ENCODE assay signal across 15 cellular contexts in genomic region chr16:634051-634670, GRCh38. TPM values are rescaled to one million over a fixed set of nuclear protein-coding genes. Genes with fewer than 3 reads are reported as not detected.
DNase-seq lines count a peak whose midpoint lies in the region; ATAC-seq and TF ChIP-seq lines count a peak whose summit lies in the region.
"Had no signal": no experiment of that assay in that cellular context is flagged by ENCODE, and none has a peak within 500 bp of the region (broad histone marks: within the 10 kb centered on the region; RNA-seq: fewer than 3 reads in every experiment).

No MANE protein-coding gene starts in this region.

- no peaks in the 10 kb centered on the region for H3K36me3 ChIP-seq in PC-9 (ENCODE audit: low read depth)
- H3K36me3 ChIP-seq: thoracic aorta had no signal

- H3K9me3 ChIP-seq in PC-9 (ENCODE audit: insufficient read depth, low read depth) = no peaks in the 10 kb centered on the region
- H3K9me3 ChIP-seq: thoracic aorta had no signal

- peaks cover 6% of the 10 kb centered on the region for H3F3A ChIP-seq in PC-9 (ENCODE audit: insufficient read depth, low read depth)

- BruUV-seq in PC-9 (replicated peaks; lab: Mats Ljungman, UMichigan) = no TSS peak

- CTCF ChIA-PET in PC-9 (lab: Charles Lee) = no interaction called here

- H3K27ac Mint-ChIP-seq in activated T-cell treated with anti-CD3 and anti-CD28 coated beads, Interleukin-2, amount 50 U/mL, for 24 hours = peak overlapping the region; percentile 81
- no peak overlapping the region for H3K27ac Mint-ChIP-seq in central memory CD8-positive, alpha-beta T cell (ENCODE audit: low read depth)
- H3K27ac Mint-ChIP-seq in progenitor cell of endocrine pancreas = no peak overlapping the region

- H3K4me3 Mint-ChIP-seq in activated T-cell treated with anti-CD3 and anti-CD28 coated beads, Interleukin-2, amount 50 U/mL, for 24 hours = peak overlapping the region; percentile 86
- peak overlapping the region; percentile 98 for H3K4me3 Mint-ChIP-seq in central memory CD8-positive, alpha-beta T cell
- H3K4me3 Mint-ChIP-seq in progenitor cell of endocrine pancreas (ENCODE audit: low read depth) = peak overlapping the region; percentile 49

- no peaks in the 10 kb centered on the region for H3K9me2 ChIP-seq in PC-9 (ENCODE audit: insufficient read depth)

- POLR2A ChIA-PET in PC-9 (lab: Charles Lee; ENCODE audit: unreplicated experiment) = interaction anchor here (0.7 kb wide), 1 partner anchor 44 kb away, joined by 3 read pairs; no protein-coding TSS in a partner anchor

- peak overlapping the region; percentile 90; the same call in 1 of the 2 replicates for H3K4me2 ChIP-seq in PC-9

- H3K27me3 Mint-ChIP-seq in activated T-cell treated with anti-CD3 and anti-CD28 coated beads, Interleukin-2, amount 50 U/mL, for 24 hours = no peaks in the 10 kb centered on the region
- no peaks in the 10 kb centered on the region for H3K27me3 Mint-ChIP-seq in central memory CD8-positive, alpha-beta T cell
- no peaks in the 10 kb centered on the region for H3K27me3 Mint-ChIP-seq in progenitor cell of endocrine pancreas

- no peaks in the 10 kb centered on the region for H3K9me3 Mint-ChIP-seq in activated T-cell treated with anti-CD3 and anti-CD28 coated beads, Interleukin-2, amount 50 U/mL, for 24 hours
- H3K9me3 Mint-ChIP-seq in central memory CD8-positive, alpha-beta T cell = no peaks in the 10 kb centered on the region
- no peaks in the 10 kb centered on the region for H3K9me3 Mint-ChIP-seq in progenitor cell of endocrine pancreas (ENCODE audit: low read depth)

- peaks cover 19% of the 10 kb centered on the region for H3K79me2 ChIP-seq in PC-9 (ENCODE audit: low read depth)

- H3K4me1 ChIP-seq in PC-9 (replicated peaks; ENCODE audit: insufficient read depth) = peaks cover 17% of the 10 kb centered on the region; the same call in 1 of the 2 replicates

- DNase-seq in activated T-cell treated with anti-CD3 and anti-CD28 coated beads, Interleukin-2, amount 50 U/mL, for 24 hours = no peak
- no peak for DNase-seq in activated T-cell treated with anti-CD3 and anti-CD28 coated beads, Interleukin-2, amount 50 U/mL, for 48 hours
- DNase-seq in PC-9 = no peak
- DNase-seq in central memory CD8-positive, alpha-beta T cell (ENCODE audit: low spot score in 2 of 2) = no peak
- DNase-seq in progenitor cell of endocrine pancreas (ENCODE audit: low spot score, unreplicated experiment) = no peak
- DNase-seq in SHP77 treated with DMSO at 0.1 percent for 48 hours (lab: John Stamatoyannopoulos, UW) = no peak
- no peak for DNase-seq in NCI-H524 treated with DMSO at 0.1 percent for 48 hours (lab: John Stamatoyannopoulos, UW)
- no peak for DNase-seq in HCEC 1CT
- DNase-seq: ACHN, GDM1, NCI-H1105 treated with DMSO at 0.1 percent for 48 hours, retina had no signal

- H3K27me3 ChIP-seq in PC-9 (ENCODE audit: insufficient read depth, low read depth) = no peaks in the 10 kb centered on the region
- H3K27me3 ChIP-seq: hepatocyte had no signal

- H3K4me1 Mint-ChIP-seq in activated T-cell treated with anti-CD3 and anti-CD28 coated beads, Interleukin-2, amount 50 U/mL, for 24 hours (ENCODE audit: low read depth) = peaks cover 15% of the 10 kb centered on the region
- peaks cover 8% of the 10 kb centered on the region for H3K4me1 Mint-ChIP-seq in central memory CD8-positive, alpha-beta T cell
- H3K4me1 Mint-ChIP-seq in progenitor cell of endocrine pancreas (ENCODE audit: low read depth) = peaks cover 15% of the 10 kb centered on the region

- intact Hi-C loops in PC-9 (cut with micrococcal nuclease; ENCODE audit: unreplicated experiment) = no loop called here

- ATAC-seq in central memory CD8-positive, alpha-beta T cell (replicated peaks; ENCODE audit: extremely low read depth, poor library complexity, severe bottlenecking) = no peak

- H3K27ac ChIP-seq in PC-9 = no peak overlapping the region
- H3K27ac ChIP-seq: hepatocyte, SK-N-MC, thoracic aorta had no signal

- TF ChIP-seq CTCF in PC-9 (conservative IDR thresholded peaks at IDR 0.05) (no peak), progenitor cell of endocrine pancreas (IDR thresholded peaks at IDR 0.05; ENCODE audit: unreplicated experiment) (no peak)

- peaks cover 21% of the 10 kb centered on the region for H3K36me3 Mint-ChIP-seq in activated T-cell treated with anti-CD3 and anti-CD28 coated beads, Interleukin-2, amount 50 U/mL, for 24 hours (ENCODE audit: low read depth)
- H3K36me3 Mint-ChIP-seq in central memory CD8-positive, alpha-beta T cell (ENCODE audit: insufficient read depth) = peaks cover 20% of the 10 kb centered on the region
- peaks cover 2% of the 10 kb centered on the region for H3K36me3 Mint-ChIP-seq in progenitor cell of endocrine pancreas (ENCODE audit: insufficient read depth)

- H4K20me1 ChIP-seq in PC-9 (ENCODE audit: insufficient read depth) = 0 out of 2 replicates have a peak, but pooled peaks cover 6% of the 10 kb centered on the region

- H2AFZ ChIP-seq in PC-9 = no peak overlapping the region
- H2AFZ ChIP-seq: hepatocyte had no signal

- H3K4me3 ChIP-seq in PC-9 = no peak overlapping the region
- H3K4me3 ChIP-seq: hepatocyte had no signal

RNA-seq across cellular contexts. Expression of gene METTL26, which starts 1.9 kb away (rescaled TPM):
- total RNA-seq in PC-9 (2021) (144 and 158 TPM in 2 replicates), progenitor cell of endocrine pancreas (59.3 and 64.0 TPM in 2 replicates)

RNA-seq across cellular contexts. Expression of gene WFIKKN1, which starts 3.4 kb away (rescaled TPM):
- total RNA-seq in PC-9 (2021) (6.9 and 9.2 TPM in 2 replicates), progenitor cell of endocrine pancreas (37.2 and 42.8 TPM in 2 replicates)

RNA-seq across cellular contexts. Expression of gene MCRIP2, which starts 7.5 kb away (rescaled TPM):
- total RNA-seq in PC-9 (2021) (64.2 and 69.6 TPM in 2 replicates), progenitor cell of endocrine pancreas (26.3 and 31.4 TPM in 2 replicates)

RNA-seq across cellular contexts. Expression of gene WDR90, which starts 15.0 kb away (rescaled TPM):
- 118 and 126 TPM in 2 replicates for total RNA-seq in PC-9 (2021)
- 109 and 117 TPM in 2 replicates for total RNA-seq in progenitor cell of endocrine pancreas

RNA-seq across cellular contexts. Expression of gene RHOT2, which starts 33.8 kb away (rescaled TPM):
- total RNA-seq in PC-9 (2021) (143 and 173 TPM in 2 replicates), progenitor cell of endocrine pancreas (153 and 167 TPM in 2 replicates)
